Comparison of ENCODE assay signal across 8 cellular contexts in the genomic region with DNA sequence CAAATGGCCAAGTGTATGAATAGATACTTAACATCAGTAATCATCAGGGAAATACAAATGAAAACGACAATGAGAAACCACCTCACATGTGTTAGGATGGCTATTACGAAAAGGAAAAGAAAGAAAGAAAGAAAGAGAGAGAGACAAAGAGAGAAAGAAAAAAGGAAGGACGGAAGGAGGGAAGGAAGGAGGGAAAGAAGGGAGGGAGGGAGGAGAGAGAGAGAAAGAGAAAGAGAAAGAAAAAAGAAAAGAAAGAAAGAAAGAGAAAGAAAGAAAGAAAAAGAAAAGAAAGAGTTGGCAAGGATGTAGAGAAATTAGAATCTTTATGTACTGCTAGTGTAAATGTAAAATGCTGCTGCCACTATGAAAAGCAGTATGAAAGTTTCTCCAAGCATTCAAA.
"Had no signal": no experiment of that assay in that cellular context is flagged by ENCODE, and none has a peak within 500 bp of the region (broad histone marks: within the 10 kb centered on the region; RNA-seq: fewer than 3 reads in every experiment).

No MANE protein-coding gene starts in this region.

- H3K36me3 Mint-ChIP-seq: IgD-negative memory B cell had no signal

- H3K27ac ChIP-seq: HL-60 had no signal

- H3K9me3 Mint-ChIP-seq: GM23338 had no signal

- H3K4me3 Mint-ChIP-seq: GM23338, H9, HFFc6, IgD-negative memory B cell had no signal

- H2AFZ ChIP-seq: GM23338 had no signal

- H3K27me3 Mint-ChIP-seq: IgD-negative memory B cell had no signal

- H3K4me2 ChIP-seq: GM23338 had no signal

- H3K4me3 ChIP-seq: GM23338 had no signal

- ATAC-seq: GM23338, HepG2 had no signal

- H3K27ac Mint-ChIP-seq: GM23338, H9, HFFc6, IgD-negative memory B cell had no signal

- H3K4me1 Mint-ChIP-seq: GM23338, IgD-negative memory B cell had no signal

- DNase-seq: H9, HCEC 1CT, HFFc6, KG1 had no signal
